8 cellular contexts compared by ENCODE assay signal in genomic region chr10:86366033-86366901, GRCh38. TPM values are rescaled to one million over a fixed set of nuclear protein-coding genes. Genes with fewer than 3 reads are reported as not detected.
A peak's percentile ranks its signal among the peaks of the same experiment; 100 is the strongest.
DNase-seq lines count a peak whose midpoint lies in the region; ATAC-seq, FAIRE-seq and TF ChIP-seq lines count a peak whose summit lies in the region.

Gene GRID1 (minus strand): TSS chr10:86366795.

- peak within 1 kb of the TSS in 1 of 7 donors; percentile 25 for H3K27ac Mint-ChIP-seq in CD4-positive, alpha-beta memory T cell
- no peak within 1 kb of the TSS for H3K27ac Mint-ChIP-seq in mesothelial cell of epicardium

- H3K36me3 Mint-ChIP-seq in CD4-positive, alpha-beta memory T cell: no peaks in the 10 kb centered on the region
- no peaks in the 10 kb centered on the region for H3K36me3 Mint-ChIP-seq in mesothelial cell of epicardium

- no peak within 1 kb of the TSS for H3K14ac ChIP-seq in H1 (ENCODE audit: insufficient read length)

- peak within 1 kb of the TSS; percentile 62 to 89 (median 80) for H3K4me3 Mint-ChIP-seq in CD4-positive, alpha-beta memory T cell
- H3K4me3 Mint-ChIP-seq in mesothelial cell of epicardium: peak within 1 kb of the TSS; percentile 59

- peaks cover 17 to 19% of the 10 kb centered on the region in 2 experiments for H4K20me1 ChIP-seq in H1 (replicated peaks in 1 of 2; ENCODE audit: control insufficient read depth in 1 of 2, insufficient read depth in 2 of 2, low read length in 2 of 2)

- H3K79me2 ChIP-seq in H1 (ENCODE audit: control insufficient read depth in 1 of 2, insufficient read depth in 2 of 2, low read length in 2 of 2): no peaks in the 10 kb centered on the region

- peak within 1 kb of the TSS; percentile 14; the same call in 1 of the 2 replicates for H2AFZ ChIP-seq in H1 (ENCODE audit: low read length)

- 0 out of 2 replicates have a peak within 1 kb of the TSS, but pooled peaks have one; percentile 77 for H2BK12ac ChIP-seq in H1 (ENCODE audit: low read depth, low read length)

- H3K18ac ChIP-seq in H1 (ENCODE audit: extremely low read depth, low read length): peak within 1 kb of the TSS; percentile 1; the same call in 1 of the 2 replicates

- TF ChIP-seq EP300 in H1 (IDR thresholded peaks at IDR 0.05; ENCODE audit: borderline replicate concordance in 1 of 2, low read depth in 2 of 2, low read length in 2 of 2) (no peak), transverse colon (IDR thresholded peaks at IDR 0.05; ENCODE audit: low read depth) (no peak)

- ATAC-seq in GM21723 (IDR thresholded peaks at IDR 0.05; ENCODE audit: unreplicated experiment) (peak; percentile 39), GM19467 (IDR thresholded peaks at IDR 0.05; ENCODE audit: unreplicated experiment) (no peak), HG03196 (IDR thresholded peaks at IDR 0.05; ENCODE audit: unreplicated experiment) (no peak)

- H3K27me3 ChIP-seq in CD4-positive, alpha-beta memory T cell (ENCODE audit: insufficient read depth, low read length): peaks cover 26% of the 10 kb centered on the region
- H3K27me3 ChIP-seq in SJSA1 (replicated peaks) (peaks cover 48% of the 10 kb centered on the region), H1 (replicated peaks in 1 of 4; ENCODE audit: control insufficient read depth in 3 of 4, extremely low read depth in 1 of 4, insufficient read depth in 3 of 4, low read length in 3 of 4) (peaks cover 73 to 94% (median 85%) of the 10 kb centered on the region in 4 experiments), transverse colon (peaks cover 93% of the 10 kb centered on the region)

- H2BK15ac ChIP-seq in H1 (ENCODE audit: low read length): peak within 1 kb of the TSS; percentile 40; the same call in 1 of the 2 replicates

- no peak within 1 kb of the TSS for H4K5ac ChIP-seq in H1 (ENCODE audit: insufficient read length, low read depth, low read length)

- in situ Hi-C loops in transverse colon (cut with MboI; ENCODE audit: low pct_ligation_motif_present in 1 of 4, low pct_unique_long_range_greater_than_20kb in 1 of 4, low sequenced_read_pairs in 3 of 4): loop anchor here in 2 of 4 donors (25.0 kb wide), 3 partner anchors 279 to 829 kb away; no protein-coding TSS in a partner anchor

- no peak within 1 kb of the TSS for H4K91ac ChIP-seq in H1 (replicated peaks; ENCODE audit: insufficient read length, low read length)

- no peak within 1 kb of the TSS for H3K27ac ChIP-seq in CD4-positive, alpha-beta memory T cell (ENCODE audit: low read depth, low read length)
- H3K27ac ChIP-seq in SJSA1 (no peak within 1 kb of the TSS), H1 (ENCODE audit: low read depth, low read length) (no peak within 1 kb of the TSS), transverse colon (peak within 1 kb of the TSS in 1 of 4 donors; percentile 36)

- no peak within 1 kb of the TSS; a peak in 1 of 7 replicates for H3K9ac ChIP-seq in H1 (replicated peaks in 1 of 4; ENCODE audit: extremely low read depth in 1 of 4, low read depth in 3 of 4, low read length in 3 of 4)

- H3K56ac ChIP-seq in H1 (replicated peaks; ENCODE audit: insufficient read length, low read depth, low read length): no peak within 1 kb of the TSS

- peak within 1 kb of the TSS; percentile 67 to 91 for H3K4me2 ChIP-seq in H1 (ENCODE audit: insufficient read depth in 1 of 2, low read depth in 2 of 2, low read length in 2 of 2)

- peak within 1 kb of the TSS; percentile 79; the same call in 1 of the 2 replicates for H2AK5ac ChIP-seq in H1 (ENCODE audit: low read depth, low read length)

- H3K4me1 ChIP-seq in CD4-positive, alpha-beta memory T cell (ENCODE audit: insufficient read depth, low read length): peaks cover 22% of the 10 kb centered on the region
- peaks cover 17% of the 10 kb centered on the region for H3K4me1 ChIP-seq in SJSA1 (replicated peaks)
- H3K4me1 ChIP-seq in H1 (replicated peaks in 1 of 4; ENCODE audit: control insufficient read depth in 3 of 4, insufficient read depth in 4 of 4, low read length in 3 of 4): peaks cover 0 to 34% (median 23%) of the 10 kb centered on the region in 4 experiments; a peak in 6 of 7 replicates
- H3K4me1 ChIP-seq in transverse colon: peaks cover 4 to 38% (median 25%) of the 10 kb centered on the region in 4 donors

- H2BK5ac ChIP-seq in H1 (ENCODE audit: low read depth, low read length): no peak within 1 kb of the TSS

- 4% methylated on average over 32 of the region's 119 CpGs; no CpG with 5 or more reads in 1 of the 2 experiments for WGBS in H1 (ENCODE audit: extremely low coverage in 1 of 2, insufficient coverage in 1 of 2, insufficient read length in 1 of 2, insufficient replicate concordance in 2 of 2, low coverage in 1 of 2, low lambda C conversion rate in 2 of 2, missing lambda C conversion rate in 1 of 2), 2 experiments
- 0% methylated on average over 22 of the region's 119 CpGs; no CpG with 5 or more reads in 1 of the 2 donors for WGBS in transverse colon (ENCODE audit: low coverage in 1 of 2), 2 donors

- H3K9me3 Mint-ChIP-seq in CD4-positive, alpha-beta memory T cell: peaks cover 0 to 3% (median 0%) of the 10 kb centered on the region in 8 donors
- no peaks in the 10 kb centered on the region for H3K9me3 Mint-ChIP-seq in mesothelial cell of epicardium

- no peak within 1 kb of the TSS for H3K4ac ChIP-seq in H1 (replicated peaks; ENCODE audit: insufficient read length, low read depth, low read length)

- no peak for TF ChIP-seq CTCF in H1 (IDR thresholded peaks at IDR 0.05; ENCODE audit: control extremely low read depth in 1 of 3, insufficient read depth in 1 of 3, low read depth in 1 of 3, low read length in 3 of 3)
- TF ChIP-seq CTCF in mesothelial cell of epicardium (IDR thresholded peaks at IDR 0.05; ENCODE audit: unreplicated experiment): no peak
- no peak for TF ChIP-seq CTCF in transverse colon (IDR thresholded peaks at IDR 0.05)

- no peak for FAIRE-seq in H1 (lab: Jason Lieb, UNC)

- intact Hi-C loops in CD4-positive, alpha-beta memory T cell (cut with micrococcal nuclease): no loop called here
- intact Hi-C loops in transverse colon (cut with DNase I; ENCODE audit: low total_unique reads): no loop called here

- peaks cover 5 to 34% (median 14%) of the 10 kb centered on the region in 4 donors for H3K4me1 Mint-ChIP-seq in CD4-positive, alpha-beta memory T cell
- H3K4me1 Mint-ChIP-seq in mesothelial cell of epicardium: peaks cover 17% of the 10 kb centered on the region

- H3K23ac ChIP-seq in H1 (ENCODE audit: insufficient read length): no peak within 1 kb of the TSS

- TF ChIP-seq POLR2A in H1 (IDR thresholded peaks at IDR 0.05; ENCODE audit: control extremely low read depth in 1 of 2, low read depth in 2 of 2, low read length in 2 of 2) (no peak), transverse colon (IDR thresholded peaks at IDR 0.05) (no peak)

- no peaks in the 10 kb centered on the region for H3K79me1 ChIP-seq in H1 (ENCODE audit: low read depth, low read length)

- no peaks in the 10 kb centered on the region for H3K36me3 ChIP-seq in CD4-positive, alpha-beta memory T cell (ENCODE audit: insufficient read depth, low read length)
- H3K36me3 ChIP-seq in SJSA1 (no peaks in the 10 kb centered on the region), H1 (ENCODE audit: control insufficient read depth in 2 of 4, insufficient read depth in 4 of 4, low read length in 3 of 4) (no peaks in the 10 kb centered on the region), transverse colon (no peaks in the 10 kb centered on the region)

- POLR2A ChIA-PET in CD4-positive, alpha-beta memory T cell (lab: Charles Lee; ENCODE audit: partially characterized antibody): no interaction called here
- POLR2A ChIA-PET in H1 (lab: Charles Lee; ENCODE audit: partially characterized antibody): interaction anchor here (0.6 to 1.6 kb wide), 2 partner anchors 22 to 319 kb away, joined by 5 to 8 read pairs; no protein-coding TSS in a partner anchor

- H3K27me3 Mint-ChIP-seq in CD4-positive, alpha-beta memory T cell: peaks cover 44 to 52% of the 10 kb centered on the region in 2 donors
- H3K27me3 Mint-ChIP-seq in mesothelial cell of epicardium (ENCODE audit: low read depth): peaks cover 88% of the 10 kb centered on the region

- peak within 1 kb of the TSS in 1 of 2 donors; percentile 28 for H3K4me3 ChIP-seq in CD4-positive, alpha-beta memory T cell (ENCODE audit: low read length in 2 of 2)
- H3K4me3 ChIP-seq in SJSA1 (peak within 1 kb of the TSS; percentile 27), H1 (ENCODE audit: extremely low read depth in 1 of 4, insufficient read depth in 2 of 4, low read depth in 3 of 4, low read length in 4 of 4) (peak within 1 kb of the TSS; percentile 31 to 65 (median 40)), transverse colon (peak within 1 kb of the TSS; percentile 37 to 50 (median 42))

- CTCF ChIA-PET in CD4-positive, alpha-beta memory T cell (lab: Charles Lee; ENCODE audit: partially characterized antibody): no interaction called here
- CTCF ChIA-PET in H1 (lab: Charles Lee; ENCODE audit: partially characterized antibody): interaction anchor here (0.6 to 25.6 kb wide), 3 partner anchors 13 to 86 kb away, joined by 3 to 498 read pairs (median 4); no protein-coding TSS in a partner anchor

- DNase-seq in CD4-positive, alpha-beta memory T cell: peak in 1 of 5 donors; percentile 9
- DNase-seq in SJSA1 (ENCODE audit: low read depth in 1 of 2, low spot score in 2 of 2) (peak in 1 of 2 experiments; percentile 44), H1 (ENCODE audit: low read depth in 1 of 2, low spot score in 2 of 2) (peak in 1 of 2 experiments; percentile 80), mesothelial cell of epicardium (ENCODE audit: low spot score in 2 of 2, unreplicated experiment in 2 of 2) (no peak), transverse colon (no peak)

- no peak for TF ChIP-seq RAD21 in H1 (IDR thresholded peaks at IDR 0.05 in 1 of 2, conservative IDR thresholded peaks at IDR 0.05 in 1 of 2; ENCODE audit: low read depth in 2 of 2, low read length in 2 of 2)

- H2BK120ac ChIP-seq in H1 (replicated peaks; ENCODE audit: low read depth, low read length): no peak within 1 kb of the TSS

- H2BK20ac ChIP-seq in H1 (ENCODE audit: low read length): no peak within 1 kb of the TSS

- H3K9me3 ChIP-seq in CD4-positive, alpha-beta memory T cell (ENCODE audit: control insufficient read depth in 1 of 2, low read length in 2 of 2): no peaks in the 10 kb centered on the region
- no peaks in the 10 kb centered on the region for H3K9me3 ChIP-seq in SJSA1 (replicated peaks)
- H3K9me3 ChIP-seq in H1 (ENCODE audit: insufficient read depth in 2 of 2, low read depth in 1 of 2, low read length in 1 of 2): peaks cover 0 to 6% of the 10 kb centered on the region in 2 experiments; a peak in 1 of 4 replicates
- no peaks in the 10 kb centered on the region for H3K9me3 ChIP-seq in transverse colon

- H4K8ac ChIP-seq in H1 (ENCODE audit: extremely low read depth, insufficient read depth, low read length): peak within 1 kb of the TSS; percentile 83

- peaks cover 25% of the 10 kb centered on the region; the same call in 1 of the 2 replicates for H3K23me2 ChIP-seq in H1 (ENCODE audit: low read depth, low read length)

RNA-seq across cellular contexts. Expression of gene GRID1, which starts in this region (rescaled TPM):
- total RNA-seq in CD4-positive, alpha-beta memory T cell: not detected
- polyA plus RNA-seq in CD4-positive, alpha-beta memory T cell: not detected
- total RNA-seq in SJSA1 (2014; rRNA removed; shearing (Covaris generic)): 0.05 TPM in 1 of 2 replicates, not detected in the other
- 0.15 and 0.22 TPM in 2 replicates for total RNA-seq in H1 (2021; fragmentation: NEBNext Ultra II Directional; extraction: Animal tissue kit (Norgen Biotek cat#: 25700))
- polyA plus RNA-seq in H1 (2011; rRNA removed): 0.30 and 0.31 TPM in 2 replicates
- 0.21 TPM for polyA plus RNA-seq in H1 (2011; cell fraction: cytosol; rRNA removed)
- polyA plus RNA-seq in H1 (2011; cell fraction: nucleus; rRNA removed): 0.34 TPM
- 0.24 to 0.65 TPM (median 0.29 TPM) in 4 replicates for polyA plus RNA-seq in H1 (2012, experiment 1 of 2)
- 0.18 TPM for polyA plus RNA-seq in H1 (2012, experiment 2 of 2)
- 0.32 TPM for polyA plus RNA-seq in H1 (2013, experiment 1 of 2)
- polyA plus RNA-seq in H1 (2013, experiment 2 of 2): 0.39 TPM
- polyA minus RNA-seq in H1 (2011; rRNA and poly(A)+ RNA removed): 0.88 and 1.3 TPM in 2 replicates
- polyA minus RNA-seq in H1 (2011; cell fraction: cytosol; rRNA and poly(A)+ RNA removed): 0.37 TPM
- polyA minus RNA-seq in H1 (2011; cell fraction: nucleus; rRNA and poly(A)+ RNA removed): 2.6 TPM
- total RNA-seq in mesothelial cell of epicardium: 0.11 to 0.54 TPM (median 0.22 TPM) in 3 replicates
- total RNA-seq in transverse colon: 1 to 10 TPM in 2 of 4 donors, under 1 TPM in 2; 0.40 to 1.9 (median 1.00) TPM
